ENCODE assay signal across 37 cellular contexts in the genomic region with DNA sequence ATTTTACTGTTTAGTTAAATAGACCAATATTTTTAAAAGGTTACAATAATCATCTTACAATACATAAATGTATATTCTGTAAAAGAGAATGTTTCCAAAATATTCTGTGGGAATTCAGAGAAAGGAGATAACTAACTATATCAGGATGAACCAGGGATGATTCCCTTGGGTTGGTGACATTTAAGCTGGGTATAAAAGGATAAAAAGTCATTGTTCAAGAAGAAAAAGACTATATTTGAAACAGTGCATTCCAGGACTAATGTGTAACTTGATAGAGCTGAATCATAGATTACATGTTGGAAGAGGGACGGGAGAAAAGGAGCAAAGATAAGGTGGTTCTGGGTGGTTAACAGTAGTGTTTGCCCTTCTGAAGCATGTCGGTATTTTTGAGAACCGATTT. TPM values are rescaled to one million over a fixed set of nuclear protein-coding genes. Genes with fewer than 3 reads are reported as not detected.
"Had no signal": no experiment of that assay in that cellular context is flagged by ENCODE, and none has a peak within 500 bp of the region (broad histone marks: within the 10 kb centered on the region; RNA-seq: fewer than 3 reads in every experiment).

No MANE protein-coding gene starts in this region.

- H3K36me3 Mint-ChIP-seq: brain had no signal

- H3K9ac ChIP-seq: SK-N-SH had no signal

- ATAC-seq: activated CD8-positive, alpha-beta memory T cell treated with anti-CD3 and anti-CD28 coated beads, Interleukin-2, amount 10 ng/mL, durations not matched to agents 7 days and 5 days; activated naive CD8-positive, alpha-beta T cell treated with anti-CD3 and anti-CD28 coated beads, Interleukin-2, amount 50 U/mL, for 24 hours; PC-3 had no signal

- FAIRE-seq: bronchial epithelial cell had no signal

- H3K4me1 ChIP-seq: Peyer's patch had no signal

- H3K27me3 Mint-ChIP-seq: activated CD8-positive, alpha-beta memory T cell treated with anti-CD3 and anti-CD28 coated beads, Interleukin-2, amount 10 ng/mL, durations not matched to agents 7 days and 5 days; activated naive CD4-positive, alpha-beta T cell treated with anti-CD3 and anti-CD28 coated beads, Interleukin-2, amount 10 ng/mL, durations not matched to agents 7 days and 5 days; activated naive CD8-positive, alpha-beta T cell; activated naive CD8-positive, alpha-beta T cell treated with anti-CD3 and anti-CD28 coated beads, Interleukin-2, amount 50 U/mL, for 24 hours; brain had no signal

- H3K27me3 ChIP-seq: Peyer's patch, SJSA1 had no signal

- H3K4me2 ChIP-seq: SK-N-SH had no signal

- H3K27ac Mint-ChIP-seq: activated CD4-positive, alpha-beta memory T cell treated with anti-CD3 and anti-CD28 coated beads, Interleukin-2, amount 10 ng/mL, durations not matched to agents 7 days and 5 days; activated CD8-positive, alpha-beta memory T cell treated with anti-CD3 and anti-CD28 coated beads, Interleukin-2, amount 10 ng/mL, durations not matched to agents 7 days and 5 days; activated naive CD4-positive, alpha-beta T cell treated with anti-CD3 and anti-CD28 coated beads, Interleukin-2, amount 10 ng/mL, durations not matched to agents 7 days and 5 days; activated naive CD8-positive, alpha-beta T cell; activated naive CD8-positive, alpha-beta T cell treated with anti-CD3 and anti-CD28 coated beads, Interleukin-2, amount 50 U/mL, for 24 hours; brain had no signal

- H3K27ac ChIP-seq: Peyer's patch, SJSA1, VCaP had no signal

- DNase-seq: activated CD4-positive, alpha-beta memory T cell treated with anti-CD3 and anti-CD28 coated beads, Interleukin-2, amount 10 ng/mL, durations not matched to agents 7 days and 5 days; activated CD4-positive, alpha-beta T cell treated with anti-CD3 and anti-CD28 coated beads for 1 hour; activated CD4-positive, alpha-beta T cell treated with anti-CD3 and anti-CD28 coated beads for 48 hours; activated CD4-positive, CD25-positive, alpha-beta regulatory T cell; activated CD8-positive, alpha-beta memory T cell treated with anti-CD3 and anti-CD28 coated beads for 24 hours; activated CD8-positive, alpha-beta memory T cell treated with anti-CD3 and anti-CD28 coated beads, Interleukin-2, amount 10 ng/mL, durations not matched to agents 7 days and 5 days; activated CD8-positive, alpha-beta memory T cell treated with anti-CD3 and anti-CD28 coated beads, Interleukin-2, amount 50 U/mL, for 48 hours; activated effector memory CD4-positive, alpha-beta T cell treated with Interleukin-2 at 50 U/mL for 16 hours; activated naive CD4-positive, alpha-beta T cell treated with anti-CD3 and anti-CD28 coated beads, Interleukin-2, amount 10 ng/mL, durations not matched to agents 7 days and 5 days; activated naive CD8-positive, alpha-beta T cell treated with anti-CD3 and anti-CD28 coated beads, Interleukin-2, amount 50 U/mL, for 24 hours; activated T-cell treated with anti-CD3 and anti-CD28 coated beads, Interleukin-2, amount 50 U/mL, for 48 hours; anterior cingulate cortex; caudate nucleus; cerebellar nuclear complex; Kasumi-1; MM.1S; MV-4-11; NCI-H1092; NCI-H1436 treated with DMSO at 0.1 percent for 48 hours; NCI-H1694 treated with DMSO at 0.1 percent for 48 hours; NCI-H2029; NCI-H345; NCI-H524 treated with DMSO at 0.1 percent for 48 hours; PC-3; Peyer's patch; RPMI8226; SHP77 treated with DMSO at 0.1 percent for 48 hours; SK-N-SH; T-helper 1 cell; T-helper 2 cell; T-helper 9 cell had no signal

- H3K4me1 Mint-ChIP-seq: activated naive CD4-positive, alpha-beta T cell treated with anti-CD3 and anti-CD28 coated beads, Interleukin-2, amount 10 ng/mL, durations not matched to agents 7 days and 5 days; brain had no signal

- H3K36me3 ChIP-seq: Peyer's patch, SJSA1 had no signal

- H3K9me2 ChIP-seq: SK-N-SH had no signal

- H3K4me3 ChIP-seq: Peyer's patch, SJSA1 had no signal

- H3K4me3 Mint-ChIP-seq: activated CD4-positive, alpha-beta memory T cell treated with anti-CD3 and anti-CD28 coated beads, Interleukin-2, amount 10 ng/mL, durations not matched to agents 7 days and 5 days; activated CD8-positive, alpha-beta memory T cell treated with anti-CD3 and anti-CD28 coated beads, Interleukin-2, amount 10 ng/mL, durations not matched to agents 7 days and 5 days; activated naive CD4-positive, alpha-beta T cell treated with anti-CD3 and anti-CD28 coated beads, Interleukin-2, amount 10 ng/mL, durations not matched to agents 7 days and 5 days; activated naive CD8-positive, alpha-beta T cell; activated naive CD8-positive, alpha-beta T cell treated with anti-CD3 and anti-CD28 coated beads, Interleukin-2, amount 50 U/mL, for 24 hours; brain had no signal

RNA-seq across cellular contexts. Expression of a gene that starts 10.1 kb away (rescaled TPM):
- total RNA-seq: NCI-H460 had no signal
